Comparison of ENCODE assay signal across 1 cellular context in the genomic region with DNA sequence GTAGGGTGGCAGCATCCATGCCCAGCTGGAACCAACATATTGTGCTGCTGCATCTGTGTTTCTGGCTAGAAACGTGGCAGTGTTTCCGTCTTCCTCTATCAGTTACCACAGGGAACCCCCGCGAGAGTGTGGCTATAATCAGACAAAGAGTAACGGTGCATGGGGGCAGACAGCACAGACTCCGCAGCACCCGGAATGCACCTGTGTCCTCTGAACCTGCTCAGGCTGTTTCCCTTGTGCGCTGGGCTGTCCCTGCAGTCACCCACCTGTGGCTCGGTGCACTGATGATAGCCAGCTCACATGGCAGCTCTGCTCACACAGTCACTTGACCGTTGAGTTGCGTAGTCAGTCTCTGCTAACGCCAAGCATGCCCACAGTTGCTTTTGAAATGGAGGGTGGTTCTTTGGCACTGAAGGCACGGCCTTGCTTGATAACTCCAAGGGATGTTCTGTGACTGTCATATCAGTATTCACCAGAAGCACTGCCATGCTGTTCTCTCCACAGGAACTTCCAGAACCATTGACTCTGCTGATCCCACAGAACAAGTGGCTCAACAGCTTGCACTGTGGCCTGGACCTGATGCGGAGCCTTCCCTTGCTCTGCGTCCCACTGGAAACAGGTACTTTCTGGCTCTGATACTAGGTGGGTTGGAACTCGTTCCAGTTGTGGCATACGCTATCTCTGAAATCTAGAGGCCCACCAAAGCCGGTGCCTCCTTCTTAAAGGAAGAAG.
TF ChIP-seq lines count a peak whose summit lies in the region.

No MANE protein-coding gene starts in this region.

TF ChIP-seq in H1, 55 proteins besides CTCF, POLR2A, EP300 and RAD21:
- TF ChIP-seq BRCA1 (IDR thresholded peaks at IDR 0.05; ENCODE audit: low read depth, low read length) (no peak), CREB1 (IDR thresholded peaks at IDR 0.05) (no peak), SIX5 (IDR thresholded peaks at IDR 0.05; ENCODE audit: low read depth, low read length) (no peak), CBX8 (IDR thresholded peaks at IDR 0.05; ENCODE audit: borderline replicate concordance, low read depth, low read length) (no peak), PHF8 (conservative IDR thresholded peaks at IDR 0.05; ENCODE audit: low read depth, low read length) (no peak), KDM1A (IDR thresholded peaks at IDR 0.05; ENCODE audit: borderline replicate concordance, low read length) (no peak), RBBP5 (IDR thresholded peaks at IDR 0.05; ENCODE audit: borderline replicate concordance, low read depth, low read length) (no peak), SIRT6 (IDR thresholded peaks at IDR 0.05; ENCODE audit: low read length) (no peak), YY1 (IDR thresholded peaks at IDR 0.05; ENCODE audit: low read depth, low read length) (no peak), POU5F1 (IDR thresholded peaks at IDR 0.05; ENCODE audit: low read depth, low read length) (no peak), CHD1 (IDR thresholded peaks at IDR 0.05; ENCODE audit: low read depth, low read length) (no peak)
- TF ChIP-seq, protein P1, sequence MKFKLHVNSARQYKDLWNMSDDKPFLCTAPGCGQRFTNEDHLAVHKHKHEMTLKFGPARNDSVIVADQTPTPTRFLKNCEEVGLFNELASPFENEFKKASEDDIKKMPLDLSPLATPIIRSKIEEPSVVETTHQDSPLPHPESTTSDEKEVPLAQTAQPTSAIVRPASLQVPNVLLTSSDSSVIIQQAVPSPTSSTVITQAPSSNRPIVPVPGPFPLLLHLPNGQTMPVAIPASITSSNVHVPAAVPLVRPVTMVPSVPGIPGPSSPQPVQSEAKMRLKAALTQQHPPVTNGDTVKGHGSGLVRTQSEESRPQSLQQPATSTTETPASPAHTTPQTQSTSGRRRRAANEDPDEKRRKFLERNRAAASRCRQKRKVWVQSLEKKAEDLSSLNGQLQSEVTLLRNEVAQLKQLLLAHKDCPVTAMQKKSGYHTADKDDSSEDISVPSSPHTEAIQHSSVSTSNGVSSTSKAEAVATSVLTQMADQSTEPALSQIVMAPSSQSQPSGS (IDR thresholded peaks at IDR 0.05; ENCODE audit: low read length): no peak
